ENCODE assay signal across 9 cellular contexts in the genomic region with DNA sequence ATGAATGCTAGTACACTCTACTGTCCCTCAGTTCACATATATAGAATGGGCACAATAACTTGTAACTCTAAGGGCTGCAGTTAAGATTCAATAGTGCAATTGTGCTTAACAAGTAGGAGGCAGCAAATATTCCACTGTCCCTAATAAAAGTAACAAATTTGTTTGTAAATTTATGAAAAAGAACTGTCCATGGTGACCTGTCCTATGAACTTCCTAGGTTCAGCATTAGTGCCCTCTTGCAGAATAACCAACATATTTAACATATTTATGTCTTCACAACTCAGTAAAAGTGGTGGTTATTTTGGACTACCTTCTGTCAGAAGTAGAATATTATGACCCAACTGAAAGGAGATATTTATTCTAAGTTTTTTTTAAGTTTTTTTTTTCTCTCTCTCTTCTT.
"Had no signal": no experiment of that assay in that cellular context is flagged by ENCODE, and none has a peak within 500 bp of the region (broad histone marks: within the 10 kb centered on the region; RNA-seq: fewer than 3 reads in every experiment).

No MANE protein-coding gene starts in this region.

- H3K36me3 ChIP-seq: HAP-1 had no signal

- DNase-seq: GM23248, GOT3, H7, H9, HCEC 1CT, HFFc6 had no signal

- H3K4me3 Mint-ChIP-seq: GM23338, H9, HFFc6 had no signal

- H3K4me1 Mint-ChIP-seq: GM23338 had no signal

- H3K4me1 ChIP-seq: HAP-1 had no signal

- H3K27ac Mint-ChIP-seq: GM23338, H9, HFFc6 had no signal

- H3K4me3 ChIP-seq: GM23248, GM23338, HAP-1 had no signal

- H3K9me3 ChIP-seq: HAP-1 had no signal

- H3K27ac ChIP-seq: GM23248 had no signal

- ATAC-seq: GM23338, HCT116 had no signal
